Comparison of ENCODE assay signal across 26 cellular contexts in genomic region chr9:104778802-104779201, GRCh38.
"Had no signal": no experiment of that assay in that cellular context is flagged by ENCODE, and none has a peak within 500 bp of the region (broad histone marks: within the 10 kb centered on the region; RNA-seq: fewer than 3 reads in every experiment).

No MANE protein-coding gene starts in this region.

- DNase-seq: effector CD8-positive, alpha-beta T cell; hypothalamus; immature natural killer cell; islet precursor cell; kidney glomerular epithelial cell; left colon; left ventricle myocardium superior; mesenchymal stem cell; midbrain; naive thymus-derived CD4-positive, alpha-beta T cell; stimulated activated CD4-positive, alpha-beta T cell treated with anti-CD3 and anti-CD28 coated beads, Interleukin-2, amount 100 ng/mL, for 24 hours; stimulated activated CD4-positive, alpha-beta T cell treated with anti-CD3 and anti-CD28 coated beads, Interleukin-4, amount 100 ng/mL, for 24 hours; stimulated activated naive CD4-positive, alpha-beta T cell treated with Interleukin-2 at 50 U/mL for 16 hours; stomach; substantia nigra; testis; tibial artery had no signal

- H3K4me2 ChIP-seq: neural progenitor cell had no signal

- H3K36me3 Mint-ChIP-seq: immature natural killer cell; stimulated activated effector memory CD8-positive, alpha-beta T cell treated with anti-CD3 and anti-CD28 coated beads, Interleukin-12 subunit alpha, Interleukin-12 subunit beta, amount 100 ng/mL, for 72 hours; type B pancreatic cell had no signal

- H3K27me3 Mint-ChIP-seq: progenitor cell of endocrine pancreas, type B pancreatic cell had no signal

- H3K4me1 ChIP-seq: neural progenitor cell, parathyroid adenoma had no signal

- H3K27me3 ChIP-seq: neural progenitor cell, right atrium auricular region, stomach, testis, tibial artery had no signal

- H3K4me1 Mint-ChIP-seq: nephron; neural progenitor cell; stimulated activated effector memory CD8-positive, alpha-beta T cell treated with anti-CD3 and anti-CD28 coated beads, Interleukin-12 subunit alpha, Interleukin-12 subunit beta, amount 100 ng/mL, for 72 hours had no signal

- H3K9me3 ChIP-seq: right atrium auricular region, stomach, testis, tibial artery had no signal

- H3K4me3 ChIP-seq: lung, neural progenitor cell, right atrium auricular region, stomach, testis, tibial artery had no signal

- H3K9ac ChIP-seq: neural progenitor cell, parathyroid adenoma had no signal

- H3K4me3 Mint-ChIP-seq: immature natural killer cell; naive thymus-derived CD4-positive, alpha-beta T cell; nephron; neural progenitor cell; stimulated activated effector memory CD8-positive, alpha-beta T cell treated with anti-CD3 and anti-CD28 coated beads, Interleukin-12 subunit alpha, Interleukin-12 subunit beta, amount 100 ng/mL, for 72 hours; type B pancreatic cell had no signal

- ATAC-seq: left colon; left ventricle myocardium superior; naive thymus-derived CD4-positive, alpha-beta T cell; sciatic nerve; stimulated activated effector memory CD8-positive, alpha-beta T cell treated with anti-CD3 and anti-CD28 coated beads, Interleukin-12 subunit alpha, Interleukin-12 subunit beta, amount 100 ng/mL, for 72 hours had no signal

- H3K9me3 Mint-ChIP-seq: immature natural killer cell; naive thymus-derived CD4-positive, alpha-beta T cell; nephron; neural progenitor cell; stimulated activated effector memory CD8-positive, alpha-beta T cell treated with anti-CD3 and anti-CD28 coated beads, Interleukin-12 subunit alpha, Interleukin-12 subunit beta, amount 100 ng/mL, for 72 hours; type B pancreatic cell had no signal

- H3K27ac Mint-ChIP-seq: immature natural killer cell; nephron; neural progenitor cell; progenitor cell of endocrine pancreas; stimulated activated effector memory CD8-positive, alpha-beta T cell treated with anti-CD3 and anti-CD28 coated beads, Interleukin-12 subunit alpha, Interleukin-12 subunit beta, amount 100 ng/mL, for 72 hours; type B pancreatic cell had no signal

- H3K27ac ChIP-seq: neural progenitor cell, parathyroid adenoma, right atrium auricular region, stomach, testis, tibial artery had no signal
